In genomic region chr9:35923927-35924763, GRCh38 we compare ENCODE assay signal across 9 cellular contexts. TPM values are rescaled to one million over a fixed set of nuclear protein-coding genes. Genes with fewer than 3 reads are reported as not detected.
DNase-seq lines count a peak whose midpoint lies in the region; ATAC-seq, FAIRE-seq and TF ChIP-seq lines count a peak whose summit lies in the region.
"Had no signal": no experiment of that assay in that cellular context is flagged by ENCODE, and none has a peak within 500 bp of the region (broad histone marks: within the 10 kb centered on the region; RNA-seq: fewer than 3 reads in every experiment).

No MANE protein-coding gene starts in this region.

- peak; percentile 91 for ATAC-seq in activated CD8-positive, alpha-beta T cell treated with anti-CD3 and anti-CD28 coated beads for 36 hours
- no peak for ATAC-seq in activated CD8-positive, alpha-beta T cell treated with anti-CD3 and anti-CD28 coated beads, Interleukin-2, amount 10 ng/mL, durations not matched to agents 7 days and 5 days
- ATAC-seq in stimulated activated naive CD8-positive, alpha-beta T cell treated with anti-CD3 and anti-CD28 coated beads, Interleukin-15, Interleukin-2, amounts not matched to agents 100 U/mL and 50 U/mL, for 24 hours, result peak; percentile 96
- ATAC-seq in GM18505 (IDR thresholded peaks at IDR 0.05; ENCODE audit: unreplicated experiment), result no peak

- no peak overlapping the region for H3K27ac Mint-ChIP-seq in activated CD8-positive, alpha-beta T cell treated with anti-CD3 and anti-CD28 coated beads for 36 hours
- H3K27ac Mint-ChIP-seq in activated CD8-positive, alpha-beta T cell treated with anti-CD3 and anti-CD28 coated beads, Interleukin-2, amount 10 ng/mL, durations not matched to agents 7 days and 5 days, result no peak overlapping the region
- H3K27ac Mint-ChIP-seq in Caco-2 (ENCODE audit: unreplicated experiment), result no peak overlapping the region

- intact Hi-C loops in activated CD8-positive, alpha-beta T cell treated with anti-CD3 and anti-CD28 coated beads for 36 hours (cut with micrococcal nuclease), result no loop called here
- intact Hi-C loops in kidney (cut with DNase I), result no loop called here
- intact Hi-C loops in Caco-2 (cut with micrococcal nuclease; ENCODE audit: unreplicated experiment), result no loop called here

- peak; percentile 72 for DNase-seq in activated CD8-positive, alpha-beta T cell treated with anti-CD3 and anti-CD28 coated beads for 36 hours
- no peak for DNase-seq in activated CD8-positive, alpha-beta T cell treated with anti-CD3 and anti-CD28 coated beads, Interleukin-2, amount 10 ng/mL, durations not matched to agents 7 days and 5 days
- DNase-seq in amniotic stem cell (lab: John Stamatoyannopoulos, UW), result peak; percentile 88
- no peak for DNase-seq in kidney
- DNase-seq in stimulated activated naive CD8-positive, alpha-beta T cell treated with anti-CD3 and anti-CD28 coated beads, Interleukin-15, Interleukin-2, amounts not matched to agents 100 U/mL and 50 U/mL, for 24 hours, result peak; percentile 33
- no peak for DNase-seq in Caco-2
- DNase-seq in DMS153 (lab: John Stamatoyannopoulos, UW), result no peak

- no peak overlapping the region for H3K4me3 Mint-ChIP-seq in activated CD8-positive, alpha-beta T cell treated with anti-CD3 and anti-CD28 coated beads for 36 hours
- H3K4me3 Mint-ChIP-seq in activated CD8-positive, alpha-beta T cell treated with anti-CD3 and anti-CD28 coated beads, Interleukin-2, amount 10 ng/mL, durations not matched to agents 7 days and 5 days, result no peak overlapping the region
- no peak overlapping the region for H3K4me3 Mint-ChIP-seq in Caco-2 (ENCODE audit: unreplicated experiment)

- no peaks in the 10 kb centered on the region for H3K27me3 Mint-ChIP-seq in activated CD8-positive, alpha-beta T cell treated with anti-CD3 and anti-CD28 coated beads for 36 hours
- H3K27me3 Mint-ChIP-seq in activated CD8-positive, alpha-beta T cell treated with anti-CD3 and anti-CD28 coated beads, Interleukin-2, amount 10 ng/mL, durations not matched to agents 7 days and 5 days (ENCODE audit: low read depth), result peaks cover 6% of the 10 kb centered on the region
- no peaks in the 10 kb centered on the region for H3K27me3 Mint-ChIP-seq in Caco-2 (ENCODE audit: insufficient read depth, unreplicated experiment)

- no peak overlapping the region for H3K9ac ChIP-seq in kidney (ENCODE audit: low read length in 2 of 2)

- FAIRE-seq in kidney (lab: Jason Lieb, UNC), result peak; percentile 71

- no TSS peak for BruUV-seq in Caco-2 (replicated peaks; lab: Mats Ljungman, UMichigan)

- H3K9me3 Mint-ChIP-seq in activated CD8-positive, alpha-beta T cell treated with anti-CD3 and anti-CD28 coated beads for 36 hours, result no peaks in the 10 kb centered on the region
- no peaks in the 10 kb centered on the region for H3K9me3 Mint-ChIP-seq in activated CD8-positive, alpha-beta T cell treated with anti-CD3 and anti-CD28 coated beads, Interleukin-2, amount 10 ng/mL, durations not matched to agents 7 days and 5 days (ENCODE audit: insufficient read depth)
- no peaks in the 10 kb centered on the region for H3K9me3 Mint-ChIP-seq in Caco-2 (ENCODE audit: unreplicated experiment)

- H3K27me3 ChIP-seq in Caco-2 (replicated peaks; ENCODE audit: control insufficient read depth, insufficient read depth, low read length), result no peaks in the 10 kb centered on the region

- peaks cover 17% of the 10 kb centered on the region for H3K4me1 Mint-ChIP-seq in activated CD8-positive, alpha-beta T cell treated with anti-CD3 and anti-CD28 coated beads for 36 hours (ENCODE audit: low read depth)
- no peaks in the 10 kb centered on the region for H3K4me1 Mint-ChIP-seq in activated CD8-positive, alpha-beta T cell treated with anti-CD3 and anti-CD28 coated beads, Interleukin-2, amount 10 ng/mL, durations not matched to agents 7 days and 5 days (ENCODE audit: low read depth)
- H3K4me1 Mint-ChIP-seq in Caco-2 (ENCODE audit: low read depth, unreplicated experiment), result peaks cover 7% of the 10 kb centered on the region

- no peak for TF ChIP-seq CTCF in activated CD8-positive, alpha-beta T cell treated with anti-CD3 and anti-CD28 coated beads for 36 hours (IDR thresholded peaks at IDR 0.05)
- TF ChIP-seq CTCF in kidney (IDR thresholded peaks at IDR 0.05; ENCODE audit: borderline replicate concordance, extremely low read depth, insufficient read depth) (no peak), Caco-2 (IDR thresholded peaks at IDR 0.05; ENCODE audit: insufficient read depth in 1 of 2, low read depth in 1 of 2, low read length in 1 of 2, severe bottlenecking in 1 of 2, unreplicated experiment in 1 of 2) (no peak)

- H3K36me3 ChIP-seq in kidney (ENCODE audit: control insufficient read depth in 1 of 2, insufficient read depth in 2 of 2, low read length in 2 of 2) (no peaks in the 10 kb centered on the region), Caco-2 (ENCODE audit: control insufficient read depth, insufficient read depth, low read length) (no peaks in the 10 kb centered on the region)

- H3K4me1 ChIP-seq in kidney (ENCODE audit: control insufficient read depth in 1 of 2, insufficient read depth in 1 of 2, low read depth in 1 of 2, low read length in 2 of 2) (peaks cover 17 to 37% of the 10 kb centered on the region in 2 donors), Caco-2 (peaks cover 28% of the 10 kb centered on the region)

- POLR2A ChIA-PET in activated CD8-positive, alpha-beta T cell treated with anti-CD3 and anti-CD28 coated beads for 36 hours (lab: Charles Lee), result interaction anchor here (1.0 to 1.4 kb wide), 3 partner anchors 13 to 157 kb away, joined by 3 to 4 read pairs (median 4); no protein-coding TSS in a partner anchor
- POLR2A ChIA-PET in activated CD8-positive, alpha-beta T cell treated with anti-CD3 and anti-CD28 coated beads, Interleukin-2, amount 10 ng/mL, durations not matched to agents 7 days and 5 days (lab: Charles Lee), result no interaction called here
- POLR2A ChIA-PET in Caco-2 (lab: Charles Lee), result no interaction called here

- H3K36me3 Mint-ChIP-seq in activated CD8-positive, alpha-beta T cell treated with anti-CD3 and anti-CD28 coated beads for 36 hours (ENCODE audit: low read depth), result no peaks in the 10 kb centered on the region
- H3K36me3 Mint-ChIP-seq in activated CD8-positive, alpha-beta T cell treated with anti-CD3 and anti-CD28 coated beads, Interleukin-2, amount 10 ng/mL, durations not matched to agents 7 days and 5 days (ENCODE audit: low read depth), result no peaks in the 10 kb centered on the region
- H3K36me3 Mint-ChIP-seq in Caco-2 (ENCODE audit: insufficient read depth, unreplicated experiment), result no peaks in the 10 kb centered on the region

- TF ChIP-seq POLR2A in GM18505 (IDR thresholded peaks at IDR 0.05; ENCODE audit: borderline replicate concordance, extremely low read depth, insufficient read depth, insufficient read length), result no peak

- CTCF ChIA-PET in activated CD8-positive, alpha-beta T cell treated with anti-CD3 and anti-CD28 coated beads for 36 hours (lab: Charles Lee), result interaction anchor here (0.7 to 3.3 kb wide), 9 partner anchors 13 to 178 kb away, joined by 3 to 19 read pairs (median 4); no protein-coding TSS in a partner anchor
- CTCF ChIA-PET in activated CD8-positive, alpha-beta T cell treated with anti-CD3 and anti-CD28 coated beads, Interleukin-2, amount 10 ng/mL, durations not matched to agents 7 days and 5 days (lab: Charles Lee), result interaction anchor here (1.0 to 3.4 kb wide), 5 partner anchors 18 to 49 kb away, joined by 3 to 10 read pairs (median 6); no protein-coding TSS in a partner anchor
- CTCF ChIA-PET in Caco-2 (lab: Charles Lee), result interaction anchor here (0.7 kb wide), 1 partner anchor 142 kb away, joined by 4 read pairs; no protein-coding TSS in a partner anchor

- no peaks in the 10 kb centered on the region for H3K9me3 ChIP-seq in kidney (ENCODE audit: control insufficient read depth in 1 of 2, low read length in 2 of 2)
- H3K9me3 ChIP-seq in Caco-2, result no peaks in the 10 kb centered on the region

- H3K4me3 ChIP-seq in kidney (ENCODE audit: low read length in 2 of 2) (no peak overlapping the region), Caco-2 (ENCODE audit: low read depth, low read length) (no peak overlapping the region)

- H3K27ac ChIP-seq in kidney (ENCODE audit: low read depth in 2 of 2, low read length in 2 of 2), result peak overlapping the region; percentile 72 to 93

RNA-seq across cellular contexts. Expression of gene SPAAR, which starts 14.9 kb away (rescaled TPM):
- total RNA-seq in activated CD8-positive, alpha-beta T cell treated with anti-CD3 and anti-CD28 coated beads for 36 hours, result not detected
- not detected for total RNA-seq in activated CD8-positive, alpha-beta T cell treated with anti-CD3 and anti-CD28 coated beads, Interleukin-2, amount 10 ng/mL, durations not matched to agents 7 days and 5 days
- 5.3 TPM for total RNA-seq in kidney
- polyA plus RNA-seq in kidney (ENCODE audit: insufficient read depth, low read depth, low replicate concordance), result 3.2 TPM
- not detected in 2 replicates for total RNA-seq in Caco-2 (2022)

RNA-seq across cellular contexts. Expression of gene HRCT1, which starts 18.1 kb away (rescaled TPM):
- not detected for total RNA-seq in activated CD8-positive, alpha-beta T cell treated with anti-CD3 and anti-CD28 coated beads for 36 hours
- not detected for total RNA-seq in activated CD8-positive, alpha-beta T cell treated with anti-CD3 and anti-CD28 coated beads, Interleukin-2, amount 10 ng/mL, durations not matched to agents 7 days and 5 days
- 51.2 TPM for total RNA-seq in kidney
- 13.3 TPM for polyA plus RNA-seq in kidney (ENCODE audit: insufficient read depth, low read depth, low replicate concordance)
- total RNA-seq in Caco-2 (2022), result not detected in 2 replicates

RNA-seq across cellular contexts. Expression of gene OR2S2, which starts 33.8 kb away (rescaled TPM):
- total RNA-seq in activated CD8-positive, alpha-beta T cell treated with anti-CD3 and anti-CD28 coated beads for 36 hours, result not detected
- not detected for total RNA-seq in activated CD8-positive, alpha-beta T cell treated with anti-CD3 and anti-CD28 coated beads, Interleukin-2, amount 10 ng/mL, durations not matched to agents 7 days and 5 days
- total RNA-seq in kidney, result not detected
- polyA plus RNA-seq in kidney (ENCODE audit: insufficient read depth, low read depth, low replicate concordance), result not detected
- total RNA-seq in Caco-2 (2022), result not detected in 2 replicates
- total RNA-seq: subcutaneous adipose tissue had no signal

RNA-seq across cellular contexts. Expression of gene OR13J1, which starts 53.9 kb away (rescaled TPM):
- total RNA-seq in activated CD8-positive, alpha-beta T cell treated with anti-CD3 and anti-CD28 coated beads for 36 hours, result not detected
- not detected for total RNA-seq in activated CD8-positive, alpha-beta T cell treated with anti-CD3 and anti-CD28 coated beads, Interleukin-2, amount 10 ng/mL, durations not matched to agents 7 days and 5 days
- total RNA-seq in kidney (not detected), Caco-2 (2022) (not detected in 2 replicates)
- not detected for polyA plus RNA-seq in kidney (ENCODE audit: insufficient read depth, low read depth, low replicate concordance)
- total RNA-seq: subcutaneous adipose tissue had no signal

Comparison
In these comparisons a context has a peak if more than half of its experiments do, and no peak if none do; other contexts are left out.
1. ATAC-seq: peak in activated CD8-positive, alpha-beta T cell treated with anti-CD3 and anti-CD28 coated beads for 36 hours (single experiment) and stimulated activated naive CD8-positive, alpha-beta T cell treated with anti-CD3 and anti-CD28 coated beads, Interleukin-15, Interleukin-2, amounts not matched to agents 100 U/mL and 50 U/mL, for 24 hours (single experiment); none in activated CD8-positive, alpha-beta T cell treated with anti-CD3 and anti-CD28 coated beads, Interleukin-2, amount 10 ng/mL, durations not matched to agents 7 days and 5 days (single experiment) and GM18505 (single experiment).
2. DNase-seq: peak in activated CD8-positive, alpha-beta T cell treated with anti-CD3 and anti-CD28 coated beads for 36 hours (single experiment), amniotic stem cell (single experiment) and stimulated activated naive CD8-positive, alpha-beta T cell treated with anti-CD3 and anti-CD28 coated beads, Interleukin-15, Interleukin-2, amounts not matched to agents 100 U/mL and 50 U/mL, for 24 hours (single experiment); none in activated CD8-positive, alpha-beta T cell treated with anti-CD3 and anti-CD28 coated beads, Interleukin-2, amount 10 ng/mL, durations not matched to agents 7 days and 5 days (single experiment), kidney (single experiment), Caco-2 (0 of 2) and DMS153 (single experiment).
3. RNA of gene HRCT1, which starts 18.1 kb away (total RNA-seq): 51.2 TPM in kidney (single experiment); not detected in activated CD8-positive, alpha-beta T cell treated with anti-CD3 and anti-CD28 coated beads for 36 hours, not detected in activated CD8-positive, alpha-beta T cell treated with anti-CD3 and anti-CD28 coated beads, Interleukin-2, amount 10 ng/mL, durations not matched to agents 7 days and 5 days and not detected in Caco-2; every median in the first group is over 10 times any median in the second.